ENCODE assay signal across 15 cellular contexts in the genomic region with DNA sequence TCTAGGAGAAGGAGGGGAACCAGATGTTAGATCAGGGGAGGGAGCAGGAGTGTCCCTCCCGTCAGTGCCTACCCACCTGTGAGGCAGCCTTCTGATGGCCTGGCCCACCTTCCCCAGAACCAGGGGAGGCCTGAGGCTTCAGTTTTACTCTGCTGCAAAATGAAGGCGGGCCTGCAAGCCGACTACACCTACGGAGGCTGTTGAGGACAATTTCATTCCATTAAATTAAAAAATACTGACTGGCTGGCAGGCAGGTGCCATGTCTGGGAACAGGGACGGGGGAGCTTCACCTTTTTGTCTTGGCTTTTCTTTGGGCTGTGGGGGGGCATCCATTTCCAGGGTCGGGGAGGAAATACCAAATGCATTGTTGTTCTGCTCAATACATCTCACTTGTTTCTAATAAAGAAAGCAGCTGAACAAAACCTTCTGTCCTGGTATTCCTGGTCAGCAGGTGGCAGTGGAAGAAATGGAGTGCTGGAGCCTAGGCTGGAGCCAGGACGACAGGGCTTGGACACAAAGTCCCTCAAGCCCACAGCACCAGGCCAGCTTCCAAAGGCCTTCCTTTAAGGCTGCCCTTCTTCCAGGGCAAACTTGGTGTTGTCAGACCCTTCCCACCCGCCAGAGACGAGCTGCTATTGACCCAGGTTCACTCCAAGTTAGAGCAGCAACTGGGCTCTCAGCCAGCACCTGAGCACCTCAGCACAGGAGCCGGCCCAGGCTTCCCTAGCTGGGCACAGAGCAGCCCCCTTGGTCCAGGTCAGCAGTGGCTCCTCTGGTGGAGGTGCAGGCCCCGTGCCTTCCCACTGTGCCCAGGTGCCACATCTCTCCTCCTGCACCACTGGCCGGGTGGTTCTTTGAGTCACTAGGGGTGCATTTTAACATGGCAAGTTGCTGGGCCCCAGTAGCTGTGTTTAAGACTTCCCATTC. TPM values are rescaled to one million over a fixed set of nuclear protein-coding genes. Genes with fewer than 3 reads are reported as not detected.
DNase-seq lines count a peak whose midpoint lies in the region; ATAC-seq, FAIRE-seq and TF ChIP-seq lines count a peak whose summit lies in the region.
"Had no signal": no experiment of that assay in that cellular context is flagged by ENCODE, and none has a peak within 500 bp of the region (broad histone marks: within the 10 kb centered on the region; RNA-seq: fewer than 3 reads in every experiment).

No MANE protein-coding gene starts in this region.

- H3K4me3 ChIP-seq in BLaER1 (no peak overlapping the region), RWPE2 (ENCODE audit: severe bottlenecking) (no peak overlapping the region), endothelial cell of umbilical vein (replicated peaks in 1 of 3; ENCODE audit: insufficient read depth in 1 of 3, low read depth in 1 of 3, low read length in 3 of 3) (no peak overlapping the region)
- H3K4me3 ChIP-seq: GM23248, smooth muscle cell, vagina had no signal

- H2AFZ ChIP-seq in endothelial cell of umbilical vein (ENCODE audit: low read depth, low read length) = no peak overlapping the region
- H2AFZ ChIP-seq: GM23248 had no signal

- H3K9me3 Mint-ChIP-seq in nephron = no peaks in the 10 kb centered on the region
- H3K9me3 Mint-ChIP-seq: T-helper 1 cell treated with Interleukin-12 subunit alpha and Interleukin-12 subunit beta and Interleukin-4 antibody, amounts not matched to agents 30 μg/mL and 1 μg/mL, for 36 hours had no signal

- no TSS peak for BruUV-seq in endothelial cell of umbilical vein (replicated peaks; lab: Mats Ljungman, UMichigan)

- H3K4me2 ChIP-seq in BLaER1 (peak overlapping the region; percentile 9; the same call in 1 of the 2 replicates), endothelial cell of umbilical vein (ENCODE audit: insufficient read depth, low read length) (no peak overlapping the region)
- H3K4me2 ChIP-seq: smooth muscle cell had no signal

- H3K27ac ChIP-seq in BLaER1 (peak overlapping the region; percentile 26; the same call in 1 of the 2 replicates), RWPE2 (ENCODE audit: poor library complexity, severe bottlenecking) (no peak overlapping the region), endothelial cell of umbilical vein (ENCODE audit: insufficient read depth, low read depth, low read length) (no peak overlapping the region)
- H3K27ac ChIP-seq: C4-2B, GM23248 had no signal

- CTCF ChIA-PET in endothelial cell of umbilical vein (lab: Charles Lee) = interaction anchor here (0.8 to 3.5 kb wide), 10 partner anchors 9 to 329 kb away, joined by 3 to 61 read pairs (median 7); partner anchors contain the start of genes ACBD4 and PLCD3

- dilution Hi-C loops in endothelial cell of umbilical vein (cut with MboI; ENCODE audit: extremely low pct_ligation_motif_present, low sequenced_read_pairs) = no loop called here

- H3K4me3 Mint-ChIP-seq in nephron = no peak overlapping the region
- H3K4me3 Mint-ChIP-seq: T-helper 1 cell treated with Interleukin-12 subunit alpha and Interleukin-12 subunit beta and Interleukin-4 antibody, amounts not matched to agents 30 μg/mL and 1 μg/mL, for 36 hours had no signal

- ATAC-seq in RWPE2 (ENCODE audit: low read depth) = peak; percentile 14; the same call in 1 of the 3 replicates
- ATAC-seq in HG02610 (IDR thresholded peaks at IDR 0.05; ENCODE audit: unreplicated experiment) = no peak

- peak; percentile 75 for FAIRE-seq in endothelial cell of umbilical vein (lab: Jason Lieb, UNC)

- H3K9me3 ChIP-seq in BLaER1 (no peaks in the 10 kb centered on the region), RWPE2 (ENCODE audit: severe bottlenecking) (no peaks in the 10 kb centered on the region), endothelial cell of umbilical vein (replicated peaks; ENCODE audit: control insufficient read depth, insufficient read depth, low read length) (no peaks in the 10 kb centered on the region)
- H3K9me3 ChIP-seq: vagina had no signal

- H3K36me3 ChIP-seq in BLaER1 (peaks cover 57% of the 10 kb centered on the region), RWPE2 (ENCODE audit: low read depth) (peaks cover 86% of the 10 kb centered on the region), endothelial cell of umbilical vein (ENCODE audit: control insufficient read depth in 2 of 2, extremely low read depth in 1 of 2, insufficient read depth in 2 of 2, low read length in 2 of 2) (peaks cover 19 to 35% of the 10 kb centered on the region in 2 experiments)

- H3K9ac ChIP-seq in BLaER1 (0 out of 2 replicates have a peak overlapping the region, but pooled peaks have one; percentile 19), endothelial cell of umbilical vein (replicated peaks; ENCODE audit: extremely low read depth, insufficient read depth, low read length) (no peak overlapping the region)
- H3K9ac ChIP-seq: GM23248 had no signal

- intact Hi-C loops in endothelial cell of umbilical vein (cut with micrococcal nuclease) = loop anchor here (1.0 kb wide), 1 partner anchor 23 kb away; the partner anchor contains the start of gene PLCD3

- no peaks in the 10 kb centered on the region for H3K9me1 ChIP-seq in endothelial cell of umbilical vein (replicated peaks; ENCODE audit: control insufficient read depth, extremely low read depth, insufficient read depth, low read length)

- H3K36me3 Mint-ChIP-seq in nephron (ENCODE audit: low read depth) = peaks cover 30% of the 10 kb centered on the region

- no peaks in the 10 kb centered on the region for H3K4me1 Mint-ChIP-seq in nephron

- H3K27me3 Mint-ChIP-seq in nephron (ENCODE audit: low read depth) = no peaks in the 10 kb centered on the region

- H3K79me2 ChIP-seq in endothelial cell of umbilical vein (ENCODE audit: control insufficient read depth, insufficient read depth, low read length) = no peaks in the 10 kb centered on the region

- H3K27me3 ChIP-seq in BLaER1 (no peaks in the 10 kb centered on the region), RWPE2 (ENCODE audit: insufficient read depth, poor library complexity, severe bottlenecking) (no peaks in the 10 kb centered on the region), endothelial cell of umbilical vein (ENCODE audit: control insufficient read depth in 2 of 2, insufficient read depth in 2 of 2, low read length in 2 of 2) (no peaks in the 10 kb centered on the region)
- H3K27me3 ChIP-seq: vagina had no signal

- peak; percentile 44 for TF ChIP-seq CTCF in RWPE2 (IDR thresholded peaks at IDR 0.05; ENCODE audit: poor library complexity, severe bottlenecking)
- TF ChIP-seq CTCF in endothelial cell of umbilical vein (IDR thresholded peaks at IDR 0.05; ENCODE audit: extremely low read depth in 1 of 2, insufficient read depth in 1 of 2, low read depth in 1 of 2, low read length in 2 of 2) = peak; percentile 5 to 21
- no peak for TF ChIP-seq CTCF in nephron (IDR thresholded peaks at IDR 0.05; ENCODE audit: unreplicated experiment in 3 of 3)

- peaks cover 73% of the 10 kb centered on the region for H4K20me1 ChIP-seq in BLaER1
- no peaks in the 10 kb centered on the region for H4K20me1 ChIP-seq in endothelial cell of umbilical vein (replicated peaks; ENCODE audit: control insufficient read depth, extremely low read depth, insufficient read depth, low read length)

- peak overlapping the region in 2 of 3 experiments; percentile 43 to 70 for H3K27ac Mint-ChIP-seq in nephron
- H3K27ac Mint-ChIP-seq: T-helper 1 cell treated with Interleukin-12 subunit alpha and Interleukin-12 subunit beta and Interleukin-4 antibody, amounts not matched to agents 30 μg/mL and 1 μg/mL, for 36 hours had no signal

- DNase-seq in RWPE2 (ENCODE audit: low spot score) = no peak
- DNase-seq in endothelial cell of umbilical vein (ENCODE audit: low read depth, low spot score) = peak; percentile 47
- no peak for DNase-seq in pons (ENCODE audit: low spot score)
- DNase-seq in activated effector memory CD4-positive, alpha-beta T cell treated with anti-CD3 and anti-CD28 coated beads, Interleukin-2, amount 50 U/mL, for 16 hours = no peak
- DNase-seq in NCI-H1436 treated with DMSO at 0.1 percent for 48 hours (lab: John Stamatoyannopoulos, UW) = no peak
- DNase-seq: activated CD4-positive, alpha-beta T cell treated with anti-CD3 and anti-CD28 coated beads, Interleukin-2, amount 50 U/mL, for 48 hours; activated naive CD4-positive, alpha-beta T cell treated with Interleukin-2 at 50 U/mL for 16 hours; GM23248 had no signal

- H3K4me1 ChIP-seq in BLaER1 = peaks cover 52% of the 10 kb centered on the region
- no peaks in the 10 kb centered on the region for H3K4me1 ChIP-seq in RWPE2 (ENCODE audit: insufficient read depth, poor library complexity, severe bottlenecking)
- H3K4me1 ChIP-seq in endothelial cell of umbilical vein (ENCODE audit: control insufficient read depth, extremely low read depth, insufficient read depth, low read length) = no peaks in the 10 kb centered on the region

- POLR2A ChIA-PET in endothelial cell of umbilical vein (lab: Charles Lee) = interaction anchor here (0.5 kb wide), 1 partner anchor 17 kb away, joined by 5 read pairs; no protein-coding TSS in a partner anchor

- no peak for TF ChIP-seq POLR2A in endothelial cell of umbilical vein (IDR thresholded peaks at IDR 0.05; ENCODE audit: low read depth, low read length)

RNA-seq across cellular contexts. Expression of gene PLCD3, which starts 23.5 kb away (rescaled TPM):
- 35.0 and 43.1 TPM in 2 replicates for total RNA-seq in endothelial cell of umbilical vein
- polyA plus RNA-seq in endothelial cell of umbilical vein = 30.4 and 42.0 TPM in 2 replicates
- 25.0 and 32.8 TPM in 2 replicates for polyA plus RNA-seq in endothelial cell of umbilical vein (2011; cell fraction: cytosol; rRNA removed)
- 21.4 and 26.3 TPM in 2 replicates for polyA plus RNA-seq in endothelial cell of umbilical vein (2011; cell fraction: nucleus; rRNA removed)
- polyA plus RNA-seq in endothelial cell of umbilical vein (2012) = 33.1 and 40.7 TPM in 2 replicates
- polyA minus RNA-seq in endothelial cell of umbilical vein = 22.5 and 38.7 TPM in 2 replicates
- polyA minus RNA-seq in endothelial cell of umbilical vein (2011; cell fraction: cytosol; rRNA and poly(A)+ RNA removed) = 81.3 TPM
- 7.3 and 14.1 TPM in 2 replicates for polyA minus RNA-seq in endothelial cell of umbilical vein (2011; cell fraction: nucleus; rRNA and poly(A)+ RNA removed)

RNA-seq across cellular contexts. Expression of gene ACBD4, which starts 26.6 kb away (rescaled TPM):
- total RNA-seq in endothelial cell of umbilical vein = 6.7 and 7.5 TPM in 2 replicates
- 4.5 and 4.7 TPM in 2 replicates for polyA plus RNA-seq in endothelial cell of umbilical vein
- polyA plus RNA-seq in endothelial cell of umbilical vein (2011; cell fraction: cytosol; rRNA removed) = 2.6 and 3.8 TPM in 2 replicates
- polyA plus RNA-seq in endothelial cell of umbilical vein (2011; cell fraction: nucleus; rRNA removed) = 13.7 and 19.5 TPM in 2 replicates
- polyA plus RNA-seq in endothelial cell of umbilical vein (2012) = 3.1 and 6.8 TPM in 2 replicates
- polyA minus RNA-seq in endothelial cell of umbilical vein = 3.7 and 5.2 TPM in 2 replicates
- polyA minus RNA-seq in endothelial cell of umbilical vein (2011; cell fraction: cytosol; rRNA and poly(A)+ RNA removed) = 4.2 TPM
- polyA minus RNA-seq in endothelial cell of umbilical vein (2011; cell fraction: nucleus; rRNA and poly(A)+ RNA removed) = 5.5 and 7.2 TPM in 2 replicates

RNA-seq across cellular contexts. Expression of gene HEXIM1, which starts 39.4 kb away (rescaled TPM):
- total RNA-seq in endothelial cell of umbilical vein = 20.0 and 20.6 TPM in 2 replicates
- 5.0 and 7.0 TPM in 2 replicates for polyA plus RNA-seq in endothelial cell of umbilical vein
- polyA plus RNA-seq in endothelial cell of umbilical vein (2011; cell fraction: cytosol; rRNA removed) = 8.9 and 10.3 TPM in 2 replicates
- 8.1 and 8.9 TPM in 2 replicates for polyA plus RNA-seq in endothelial cell of umbilical vein (2011; cell fraction: nucleus; rRNA removed)
- 11.3 and 14.3 TPM in 2 replicates for polyA plus RNA-seq in endothelial cell of umbilical vein (2012)
- 3.7 and 5.7 TPM in 2 replicates for polyA minus RNA-seq in endothelial cell of umbilical vein
- 12.7 TPM for polyA minus RNA-seq in endothelial cell of umbilical vein (2011; cell fraction: cytosol; rRNA and poly(A)+ RNA removed)
- polyA minus RNA-seq in endothelial cell of umbilical vein (2011; cell fraction: nucleus; rRNA and poly(A)+ RNA removed) = 3.8 and 4.3 TPM in 2 replicates

RNA-seq across cellular contexts. Expression of gene NMT1, which starts 47.7 kb away (rescaled TPM):
- 126 and 135 TPM in 2 replicates for total RNA-seq in endothelial cell of umbilical vein
- 25.7 and 37.6 TPM in 2 replicates for polyA plus RNA-seq in endothelial cell of umbilical vein
- polyA plus RNA-seq in endothelial cell of umbilical vein (2011; cell fraction: cytosol; rRNA removed) = 36.0 and 37.3 TPM in 2 replicates
- polyA plus RNA-seq in endothelial cell of umbilical vein (2011; cell fraction: nucleus; rRNA removed) = 60.2 and 64.7 TPM in 2 replicates
- 101 and 108 TPM in 2 replicates for polyA plus RNA-seq in endothelial cell of umbilical vein (2012)
- 64.6 and 73.8 TPM in 2 replicates for polyA minus RNA-seq in endothelial cell of umbilical vein
- polyA minus RNA-seq in endothelial cell of umbilical vein (2011; cell fraction: cytosol; rRNA and poly(A)+ RNA removed) = 88.1 TPM
- 54.0 and 57.5 TPM in 2 replicates for polyA minus RNA-seq in endothelial cell of umbilical vein (2011; cell fraction: nucleus; rRNA and poly(A)+ RNA removed)

RNA-seq across cellular contexts. Expression of gene HEXIM2, which starts 52.8 kb away (rescaled TPM):
- 3.8 and 4.3 TPM in 2 replicates for total RNA-seq in endothelial cell of umbilical vein
- polyA plus RNA-seq in endothelial cell of umbilical vein = 2.9 and 3.7 TPM in 2 replicates
- polyA plus RNA-seq in endothelial cell of umbilical vein (2011; cell fraction: cytosol; rRNA removed) = 2.9 and 3.4 TPM in 2 replicates
- polyA plus RNA-seq in endothelial cell of umbilical vein (2011; cell fraction: nucleus; rRNA removed) = 2.9 and 3.1 TPM in 2 replicates
- 3.1 TPM in 2 replicates for polyA plus RNA-seq in endothelial cell of umbilical vein (2012)
- 0.92 and 1.4 TPM in 2 replicates for polyA minus RNA-seq in endothelial cell of umbilical vein
- polyA minus RNA-seq in endothelial cell of umbilical vein (2011; cell fraction: cytosol; rRNA and poly(A)+ RNA removed) = 8.0 TPM
- 0.58 and 0.96 TPM in 2 replicates for polyA minus RNA-seq in endothelial cell of umbilical vein (2011; cell fraction: nucleus; rRNA and poly(A)+ RNA removed)

Comparison
In these comparisons a context has a peak if more than half of its experiments do, and no peak if none do; other contexts are left out.
1. CTCF ChIP-seq: peak in RWPE2 (single experiment) and endothelial cell of umbilical vein (2 of 2); none in nephron (0 of 3).